8 cellular contexts compared by ENCODE assay signal in genomic region chrX:154019061-154019621, GRCh38. TPM values are rescaled to one million over a fixed set of nuclear protein-coding genes. Genes with fewer than 3 reads are reported as not detected.
DNase-seq lines count a peak whose midpoint lies in the region; ATAC-seq and TF ChIP-seq lines count a peak whose summit lies in the region.

No MANE protein-coding gene starts in this region.

- H3K4me3 ChIP-seq in kidney epithelial cell (ENCODE audit: low read depth, low read length) (peak overlapping the region; percentile 59), stomach (peak overlapping the region; percentile 53 to 62 (median 58))

- DNase-seq in activated naive CD8-positive, alpha-beta T cell treated with anti-CD3 and anti-CD28 coated beads, Interleukin-2, amount 50 U/mL, for 24 hours: peak; percentile 27
- DNase-seq in kidney epithelial cell (ENCODE audit: low read depth) (no peak), stomach (no peak), NCI-H187 (lab: John Stamatoyannopoulos, UW) (no peak), NCI-H2227 (lab: John Stamatoyannopoulos, UW; ENCODE audit: unreplicated experiment) (no peak), NCI-H2196 (lab: John Stamatoyannopoulos, UW; ENCODE audit: unreplicated experiment) (no peak)

- no peak for TF ChIP-seq POLR2A in stomach (IDR thresholded peaks at IDR 0.05)

- H3K4me3 Mint-ChIP-seq in activated naive CD8-positive, alpha-beta T cell treated with anti-CD3 and anti-CD28 coated beads, Interleukin-2, amount 50 U/mL, for 24 hours: peak overlapping the region; percentile 86

- 1 to 46% (median 4%) methylated on average over 5 to 44 of the region's 45 CpGs for WGBS in stomach, 5 donors

- H3K27me3 ChIP-seq in kidney epithelial cell (ENCODE audit: control insufficient read depth, insufficient read depth, low read length) (no peaks in the 10 kb centered on the region), stomach (peaks cover 0 to 5% (median 0%) of the 10 kb centered on the region in 3 donors)

- H3K9me3 ChIP-seq in stomach: no peaks in the 10 kb centered on the region

- no peaks in the 10 kb centered on the region for H3K36me3 ChIP-seq in kidney epithelial cell (ENCODE audit: control insufficient read depth, insufficient read depth, low read length)
- peaks cover 0 to 35% (median 30%) of the 10 kb centered on the region in 4 donors for H3K36me3 ChIP-seq in stomach

- peaks cover 5 to 52% (median 31%) of the 10 kb centered on the region in 4 donors for H3K4me1 ChIP-seq in stomach

- peaks cover 24% of the 10 kb centered on the region for H3K4me1 Mint-ChIP-seq in activated naive CD8-positive, alpha-beta T cell treated with anti-CD3 and anti-CD28 coated beads, Interleukin-2, amount 50 U/mL, for 24 hours

- ATAC-seq in GM18909 (IDR thresholded peaks at IDR 0.05; ENCODE audit: poor library complexity, unreplicated experiment) (peak; percentile 3), HG03354 (IDR thresholded peaks at IDR 0.05; ENCODE audit: poor library complexity, severe bottlenecking, unreplicated experiment) (peak; percentile 30)
- ATAC-seq in activated naive CD8-positive, alpha-beta T cell treated with anti-CD3 and anti-CD28 coated beads, Interleukin-2, amount 50 U/mL, for 24 hours: peak; percentile 2

- peaks cover 10% of the 10 kb centered on the region for H3K36me3 Mint-ChIP-seq in activated naive CD8-positive, alpha-beta T cell treated with anti-CD3 and anti-CD28 coated beads, Interleukin-2, amount 50 U/mL, for 24 hours (ENCODE audit: low read depth)

- intact Hi-C loops in stomach (cut with DNase I; ENCODE audit: low total_unique reads): no loop called here

- no peaks in the 10 kb centered on the region for H3K9me3 Mint-ChIP-seq in activated naive CD8-positive, alpha-beta T cell treated with anti-CD3 and anti-CD28 coated beads, Interleukin-2, amount 50 U/mL, for 24 hours

- H3K27ac ChIP-seq in stomach: peak overlapping the region; percentile 60 to 96 (median 77)

- peak overlapping the region; percentile 89 for H3K27ac Mint-ChIP-seq in activated naive CD8-positive, alpha-beta T cell treated with anti-CD3 and anti-CD28 coated beads, Interleukin-2, amount 50 U/mL, for 24 hours

- TF ChIP-seq CTCF in kidney epithelial cell (IDR thresholded peaks at IDR 0.05; ENCODE audit: insufficient read depth, low read length, poor library complexity, severe bottlenecking) (no peak), stomach (IDR thresholded peaks at IDR 0.05) (no peak)

- TF ChIP-seq EP300 in stomach (IDR thresholded peaks at IDR 0.05): no peak

- no peaks in the 10 kb centered on the region for H3K27me3 Mint-ChIP-seq in activated naive CD8-positive, alpha-beta T cell treated with anti-CD3 and anti-CD28 coated beads, Interleukin-2, amount 50 U/mL, for 24 hours

RNA-seq across cellular contexts. Expression of gene IRAK1, which starts 0.6 kb away (rescaled TPM):
- total RNA-seq in kidney epithelial cell (193 and 225 TPM in 2 replicates), stomach (100 to 1,000 TPM in 2 of 5 donors, 10 to 100 TPM in 3; 25.5 to 211 (median 75.2) TPM)
- polyA plus RNA-seq in stomach: 10 to 100 TPM; 52.1 to 73.9 (median 59.1) TPM

RNA-seq across cellular contexts. Expression of gene TMEM187, which starts 46.6 kb away (rescaled TPM):
- 6.7 and 11.9 TPM in 2 replicates for total RNA-seq in kidney epithelial cell
- total RNA-seq in stomach: 10 to 100 TPM in 1 of 5 donors, 1 to 10 TPM in 2, under 1 TPM in 1, not detected in 1; 0.89 to 16.2 (median 2.9) TPM
- polyA plus RNA-seq in stomach: 1 to 10 TPM; 2.3 to 7.0 (median 6.3) TPM

RNA-seq across cellular contexts. Expression of gene HCFC1, which starts 47.5 kb away (rescaled TPM):
- 56.2 and 72.2 TPM in 2 replicates for total RNA-seq in kidney epithelial cell
- total RNA-seq in stomach: 10 to 100 TPM; 13.2 to 61.6 (median 35.3) TPM
- polyA plus RNA-seq in stomach: 10 to 100 TPM in 2 of 3 donors, 1 to 10 TPM in 1; 9.0 to 13.9 (median 12.6) TPM
